In the genomic region with DNA sequence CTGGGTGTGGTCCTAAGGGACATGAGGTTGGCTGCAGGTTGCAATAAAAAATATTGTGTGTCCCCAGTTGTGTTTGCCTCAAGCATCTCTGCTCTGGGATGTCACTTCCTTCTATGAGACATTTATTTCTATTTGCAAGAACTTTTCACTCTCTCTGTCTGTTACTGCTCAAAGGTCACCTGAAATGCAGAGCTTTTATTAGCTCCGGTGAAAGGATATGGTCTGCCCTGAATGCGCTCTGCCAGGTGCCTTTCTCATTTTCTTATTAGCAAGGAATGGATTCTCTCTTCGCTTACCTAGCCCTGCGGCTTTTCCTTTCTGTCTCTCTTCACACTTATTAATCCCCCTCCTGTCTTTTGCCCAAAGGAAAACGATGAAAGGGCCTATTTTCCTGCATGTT, we compare ENCODE assay signal across 5 cellular contexts.
"Had no signal": no experiment of that assay in that cellular context is flagged by ENCODE, and none has a peak within 500 bp of the region (broad histone marks: within the 10 kb centered on the region; RNA-seq: fewer than 3 reads in every experiment).

No MANE protein-coding gene starts in this region.

- H2AFZ ChIP-seq: GM23248 had no signal

- H3K4me3 Mint-ChIP-seq: H9 had no signal

- H3K27ac Mint-ChIP-seq: H9 had no signal

- H3K9ac ChIP-seq: GM23248 had no signal

- DNase-seq: GM23248, H9, HCEC 1CT, IMR-90 had no signal

- H3K27ac ChIP-seq: GM23248 had no signal

- H3K4me3 ChIP-seq: GM23248, K562 had no signal

- ATAC-seq: K562 had no signal

- H3K9me3 Mint-ChIP-seq: H9 had no signal
